Comparison of ENCODE assay signal across 13 cellular contexts in genomic region chr2:199581504-199581903, GRCh38.
DNase-seq lines count a peak whose midpoint lies in the region; ATAC-seq and TF ChIP-seq lines count a peak whose summit lies in the region.
"Had no signal": no experiment of that assay in that cellular context is flagged by ENCODE, and none has a peak within 500 bp of the region (broad histone marks: within the 10 kb centered on the region; RNA-seq: fewer than 3 reads in every experiment).

No MANE protein-coding gene starts in this region.

- no peaks in the 10 kb centered on the region for H3K9me3 ChIP-seq in mesodermal cell (ENCODE audit: control insufficient read depth, low read length)
- no peaks in the 10 kb centered on the region for H3K9me3 ChIP-seq in suprapubic skin
- no peaks in the 10 kb centered on the region for H3K9me3 ChIP-seq in Peyer's patch

- no peak for TF ChIP-seq POLR2A in suprapubic skin (IDR thresholded peaks at IDR 0.05)
- TF ChIP-seq POLR2A in Peyer's patch (IDR thresholded peaks at IDR 0.05), result no peak

- H3K4me3 Mint-ChIP-seq in activated CD4-positive, alpha-beta T cell treated with anti-CD3 and anti-CD28 coated beads, Interleukin-2, amount 10 ng/mL, durations not matched to agents 7 days and 5 days, result peak overlapping the region; percentile 6
- H3K4me3 Mint-ChIP-seq: activated CD4-positive, alpha-beta memory T cell treated with anti-CD3 and anti-CD28 coated beads, Interleukin-2, amount 10 ng/mL, durations not matched to agents 7 days and 5 days had no signal

- CTCF ChIA-PET in activated CD4-positive, alpha-beta T cell treated with anti-CD3 and anti-CD28 coated beads, Interleukin-2, amount 10 ng/mL, durations not matched to agents 7 days and 5 days (lab: Charles Lee), result no interaction called here

- no peak for ATAC-seq in GM19467 (IDR thresholded peaks at IDR 0.05; ENCODE audit: unreplicated experiment)

- WGBS in mesodermal cell (ENCODE audit: insufficient coverage in 2 of 2), 2 experiments, result 20% methylated on average over 1 of the region's 6 CpGs; no CpG with 5 or more reads in 1 of the 2 experiments
- 29% methylated on average over 6 of the region's 6 CpGs for WGBS in suprapubic skin

- no peak for TF ChIP-seq EP300 in suprapubic skin (IDR thresholded peaks at IDR 0.05)

- peaks cover 4% of the 10 kb centered on the region for H3K4me1 Mint-ChIP-seq in activated CD4-positive, alpha-beta T cell treated with anti-CD3 and anti-CD28 coated beads, Interleukin-2, amount 10 ng/mL, durations not matched to agents 7 days and 5 days
- H3K4me1 Mint-ChIP-seq: activated CD4-positive, alpha-beta memory T cell treated with anti-CD3 and anti-CD28 coated beads, Interleukin-2, amount 10 ng/mL, durations not matched to agents 7 days and 5 days had no signal

- no peaks in the 10 kb centered on the region for H3K9me3 Mint-ChIP-seq in activated CD4-positive, alpha-beta T cell treated with anti-CD3 and anti-CD28 coated beads, Interleukin-2, amount 10 ng/mL, durations not matched to agents 7 days and 5 days
- H3K9me3 Mint-ChIP-seq: activated CD4-positive, alpha-beta memory T cell treated with anti-CD3 and anti-CD28 coated beads, Interleukin-2, amount 10 ng/mL, durations not matched to agents 7 days and 5 days had no signal

- H3K27me3 Mint-ChIP-seq in activated CD4-positive, alpha-beta T cell treated with anti-CD3 and anti-CD28 coated beads, Interleukin-2, amount 10 ng/mL, durations not matched to agents 7 days and 5 days, result peaks cover 9% of the 10 kb centered on the region

- no peaks in the 10 kb centered on the region for H3K4me1 ChIP-seq in mesodermal cell (ENCODE audit: control insufficient read depth, insufficient read depth, low read length, poor library complexity, severe bottlenecking)
- no peaks in the 10 kb centered on the region for H3K4me1 ChIP-seq in suprapubic skin
- no peaks in the 10 kb centered on the region for H3K4me1 ChIP-seq in Peyer's patch
- H3K4me1 ChIP-seq: parathyroid adenoma had no signal

- H3K27ac Mint-ChIP-seq in activated CD4-positive, alpha-beta T cell treated with anti-CD3 and anti-CD28 coated beads, Interleukin-2, amount 10 ng/mL, durations not matched to agents 7 days and 5 days, result no peak overlapping the region
- H3K27ac Mint-ChIP-seq: activated CD4-positive, alpha-beta memory T cell treated with anti-CD3 and anti-CD28 coated beads, Interleukin-2, amount 10 ng/mL, durations not matched to agents 7 days and 5 days had no signal

- H3K36me3 ChIP-seq in mesodermal cell (ENCODE audit: control insufficient read depth, insufficient read depth, low read length) (no peaks in the 10 kb centered on the region), suprapubic skin (no peaks in the 10 kb centered on the region), Peyer's patch (no peaks in the 10 kb centered on the region)

- H3K27ac ChIP-seq in coronary artery (no peak overlapping the region), mesodermal cell (ENCODE audit: low read depth, low read length, severe bottlenecking) (peak overlapping the region; percentile 70), suprapubic skin (no peak overlapping the region), Peyer's patch (no peak overlapping the region)
- H3K27ac ChIP-seq: parathyroid adenoma had no signal

- TF ChIP-seq CTCF in coronary artery (IDR thresholded peaks at IDR 0.05) (no peak), suprapubic skin (IDR thresholded peaks at IDR 0.05) (no peak), Peyer's patch (IDR thresholded peaks at IDR 0.05) (no peak)

- no peaks in the 10 kb centered on the region for H3K36me3 Mint-ChIP-seq in activated CD4-positive, alpha-beta T cell treated with anti-CD3 and anti-CD28 coated beads, Interleukin-2, amount 10 ng/mL, durations not matched to agents 7 days and 5 days (ENCODE audit: low read depth)

- no peak for DNase-seq in activated CD4-positive, alpha-beta T cell treated with anti-CD3 and anti-CD28 coated beads, Interleukin-2, amount 10 ng/mL, durations not matched to agents 7 days and 5 days
- DNase-seq in activated CD4-positive, alpha-beta T cell treated with anti-CD3 and anti-CD28 coated beads, Interleukin-2, amount 50 U/mL, for 48 hours, result no peak
- DNase-seq in coronary artery (ENCODE audit: low spot score) (no peak), suprapubic skin (ENCODE audit: low spot score in 2 of 2) (no peak), Peyer's patch (no peak), GM19238 (ENCODE audit: insufficient read length, low spot score) (no peak)
- DNase-seq: activated CD4-positive, alpha-beta memory T cell treated with anti-CD3 and anti-CD28 coated beads, Interleukin-2, amount 10 ng/mL, durations not matched to agents 7 days and 5 days; activated naive CD4-positive, alpha-beta T cell treated with anti-CD3 and anti-CD28 coated beads, Interleukin-2, amount 50 U/mL, for 16 hours; effector memory CD4-positive, alpha-beta T cell; islet precursor cell had no signal

- peak overlapping the region; percentile 57 for H3K4me3 ChIP-seq in coronary artery
- H3K4me3 ChIP-seq in mesodermal cell (ENCODE audit: extremely low read depth, insufficient read depth, low read length, poor library complexity, severe bottlenecking), result no peak overlapping the region
- H3K4me3 ChIP-seq in suprapubic skin, result peak overlapping the region; percentile 27
- peak overlapping the region in 2 of 4 donors; percentile 16 to 28 for H3K4me3 ChIP-seq in Peyer's patch

- POLR2A ChIA-PET in activated CD4-positive, alpha-beta T cell treated with anti-CD3 and anti-CD28 coated beads, Interleukin-2, amount 10 ng/mL, durations not matched to agents 7 days and 5 days (lab: Charles Lee), result no interaction called here

- H3K27me3 ChIP-seq in suprapubic skin, result peaks cover 3% of the 10 kb centered on the region
- no peaks in the 10 kb centered on the region for H3K27me3 ChIP-seq in Peyer's patch
